In genomic region chr15:52503788-52504496, GRCh38 we compare ENCODE assay signal across 9 cellular contexts. TPM values are rescaled to one million over a fixed set of nuclear protein-coding genes. Genes with fewer than 3 reads are reported as not detected.
DNase-seq lines count a peak whose midpoint lies in the region; ATAC-seq, FAIRE-seq and TF ChIP-seq lines count a peak whose summit lies in the region.
"Had no signal": no experiment of that assay in that cellular context is flagged by ENCODE, and none has a peak within 500 bp of the region (broad histone marks: within the 10 kb centered on the region; RNA-seq: fewer than 3 reads in every experiment).

No MANE protein-coding gene starts in this region.

- H3K27ac ChIP-seq in GM12878 (ENCODE audit: control insufficient read depth, insufficient read depth), result peak overlapping the region; percentile 62; the same call in 1 of the 2 replicates
- no peak overlapping the region for H3K27ac ChIP-seq in endodermal cell (ENCODE audit: low read depth, low read length)

- in situ Hi-C loops in GM12878 (cut with MboI), result no loop called here

- DNase-seq in CD14-positive monocyte (ENCODE audit: low spot score) (no peak), GM12878 (ENCODE audit: low read depth, low spot score) (peak; percentile 51), NCI-H146 (lab: John Stamatoyannopoulos, UW) (no peak), NCI-H748 (lab: John Stamatoyannopoulos, UW; ENCODE audit: unreplicated experiment) (no peak), NCI-H1092 (lab: John Stamatoyannopoulos, UW) (no peak), endodermal cell (no peak)

- TF ChIP-seq RAD21 in GM12878 (IDR thresholded peaks at IDR 0.05; ENCODE audit: insufficient read depth, low read depth, low read length), result no peak

- RAD21 ChIA-PET in GM12878 (lab: Charles Lee; ENCODE audit: unreplicated experiment), result interaction anchor here (0.6 to 1.1 kb wide), 5 partner anchors 10 to 107 kb away, joined by 3 read pairs; no protein-coding TSS in a partner anchor

- no peaks in the 10 kb centered on the region for H4K20me1 ChIP-seq in GM12878 (ENCODE audit: control insufficient read depth, insufficient read depth)

- SMC1A ChIA-PET in GM12878 (lab: Charles Lee; ENCODE audit: uncharacterized antibody, unreplicated experiment), result interaction anchor here (0.6 to 4.9 kb wide), 9 partner anchors 8 to 172 kb away, joined by 3 to 24 read pairs (median 4); no protein-coding TSS in a partner anchor

- CTCF ChIA-PET in GM12878 (lab: Yijun Ruan, JAX), result interaction anchor here (0.6 to 1.2 kb wide), 5 partner anchors 23 to 341 kb away, joined by 3 read pairs; no protein-coding TSS in a partner anchor

- peak overlapping the region; percentile 43 for H2AFZ ChIP-seq in GM12878 (ENCODE audit: control insufficient read depth, low read depth, low read length)

- WGBS in GM12878 (ENCODE audit: insufficient coverage, insufficient replicate concordance, low lambda C conversion rate, missing lambda C conversion rate), result 21% methylated on average over 5 of the region's 5 CpGs
- 92 to 95% methylated on average over 4 to 5 of the region's 5 CpGs for WGBS in endodermal cell (ENCODE audit: insufficient coverage in 1 of 2, insufficient read length in 1 of 2), 2 experiments

- no peak for TF ChIP-seq CTCF in CD14-positive monocyte (IDR thresholded peaks at IDR 0.05)
- no peak for TF ChIP-seq CTCF in GM12878 (IDR thresholded peaks at IDR 0.05 in 2 of 3, conservative IDR thresholded peaks at IDR 0.05 in 1 of 3; ENCODE audit: control insufficient read depth in 2 of 3, extremely low read depth in 1 of 3, insufficient read depth in 1 of 3, low read depth in 3 of 3, low read length in 3 of 3)
- no peak for TF ChIP-seq CTCF in endodermal cell (conservative IDR thresholded peaks at IDR 0.05)

- H3K9me3 ChIP-seq in GM12878 (replicated peaks; ENCODE audit: control insufficient read depth, insufficient read depth, low read length), result no peaks in the 10 kb centered on the region; the same call in 2 of the 3 replicates
- no peaks in the 10 kb centered on the region for H3K9me3 ChIP-seq in endodermal cell (ENCODE audit: control insufficient read depth, low read length)

- H3K27me3 ChIP-seq in GM12878 (replicated peaks in 1 of 2; ENCODE audit: control insufficient read depth in 2 of 2, insufficient read depth in 2 of 2, low read length in 1 of 2) (no peaks in the 10 kb centered on the region), endodermal cell (ENCODE audit: control insufficient read depth, insufficient read depth, low read length, poor library complexity, severe bottlenecking) (no peaks in the 10 kb centered on the region)

- intact Hi-C loops in CD14-positive monocyte (cut with micrococcal nuclease), result no loop called here
- intact Hi-C loops in GM12878 (cut with micrococcal nuclease; ENCODE audit: unreplicated experiment), result loop anchor here (5.0 kb wide), 1 partner anchor 37 kb away; no protein-coding TSS in a partner anchor

- H3K79me2 ChIP-seq in GM12878 (ENCODE audit: control insufficient read depth, insufficient read depth, low read length), result peaks cover 14% of the 10 kb centered on the region

- H3K36me3 Mint-ChIP-seq in CD14-positive monocyte, result peaks cover 0 to 8% of the 10 kb centered on the region in 2 donors
- no peaks in the 10 kb centered on the region for H3K36me3 Mint-ChIP-seq in endodermal cell (ENCODE audit: low read depth)

- peak overlapping the region; percentile 39; the same call in 1 of the 2 replicates for H3K4me3 ChIP-seq in GM12878
- no peak overlapping the region for H3K4me3 ChIP-seq in endodermal cell (ENCODE audit: low read length)

- ATAC-seq in GM19351 (IDR thresholded peaks at IDR 0.05; ENCODE audit: unreplicated experiment), result peak; percentile 93
- ATAC-seq in HG03457 (IDR thresholded peaks at IDR 0.05; ENCODE audit: unreplicated experiment), result peak; percentile 77
- ATAC-seq in GM12878, result peak; percentile 86

- peak overlapping the region; percentile 36 for H3K4me2 ChIP-seq in GM12878 (ENCODE audit: control insufficient read depth, insufficient read depth)

- BruUV-seq in GM12878 (replicated peaks; lab: Mats Ljungman, UMichigan), result no TSS peak

- TF ChIP-seq POLR2A in GM12878 (IDR thresholded peaks at IDR 0.05; ENCODE audit: low read depth, low read length), result no peak

- H3K9me3 Mint-ChIP-seq in CD14-positive monocyte (no peaks in the 10 kb centered on the region), endodermal cell (no peaks in the 10 kb centered on the region)

- H3K27me3 Mint-ChIP-seq in CD14-positive monocyte (ENCODE audit: low read depth in 3 of 3) (peaks cover 0 to 1% (median 0%) of the 10 kb centered on the region in 3 donors), endodermal cell (ENCODE audit: insufficient read depth) (no peaks in the 10 kb centered on the region)

- H3K4me1 ChIP-seq in GM12878 (ENCODE audit: control insufficient read depth, insufficient read depth, low read length) (peaks cover 6% of the 10 kb centered on the region), endodermal cell (ENCODE audit: control insufficient read depth, insufficient read depth, low read length) (no peaks in the 10 kb centered on the region)

- no peak for TF ChIP-seq EP300 in GM12878 (IDR thresholded peaks at IDR 0.05; ENCODE audit: borderline replicate concordance in 1 of 2, control insufficient read depth in 1 of 2, low read depth in 2 of 2, low read length in 2 of 2)

- H3K4me3 Mint-ChIP-seq in CD14-positive monocyte, result peak overlapping the region; percentile 1 to 64
- H3K4me3 Mint-ChIP-seq in endodermal cell, result no peak overlapping the region

- peak; percentile 76 for FAIRE-seq in GM12878 (lab: Jason Lieb, UNC)
- FAIRE-seq: G401.6 had no signal

- no peaks in the 10 kb centered on the region; a peak in 1 of 4 replicates for H3K36me3 ChIP-seq in GM12878 (ENCODE audit: control insufficient read depth in 2 of 2, insufficient read depth in 2 of 2, low read length in 1 of 2)
- no peaks in the 10 kb centered on the region for H3K36me3 ChIP-seq in endodermal cell (ENCODE audit: control insufficient read depth, insufficient read depth, low read length)

- H3K27ac Mint-ChIP-seq in CD14-positive monocyte, result peak overlapping the region; percentile 80 to 92 (median 84)
- H3K27ac Mint-ChIP-seq in endodermal cell, result no peak overlapping the region

- POLR2A ChIA-PET in GM12878 (lab: Charles Lee), result interaction anchor here (0.6 kb wide), 3 partner anchors 22 to 247 kb away, joined by 4 read pairs; no protein-coding TSS in a partner anchor

- H3K9ac ChIP-seq in GM12878 (ENCODE audit: control insufficient read depth, insufficient read depth, low read length) (no peak overlapping the region), endodermal cell (ENCODE audit: extremely low read depth, low read length, poor library complexity, severe bottlenecking) (no peak overlapping the region)

- H3K4me1 Mint-ChIP-seq in CD14-positive monocyte (peaks cover 60% of the 10 kb centered on the region), endodermal cell (no peaks in the 10 kb centered on the region)

TF ChIP-seq in GM12878, 131 proteins besides CTCF, POLR2A, EP300 and RAD21 (continues in another document):
- TF ChIP-seq CREM (IDR thresholded peaks at IDR 0.05; ENCODE audit: low read depth), result 0 out of 2 replicates have a peak, but pooled peaks have one; percentile 32
- TF ChIP-seq IKZF1 (conservative IDR thresholded peaks at IDR 0.05), result peak; percentile 26; the same call in 1 of the 2 replicates
- TF ChIP-seq ETV6 (conservative IDR thresholded peaks at IDR 0.05 in 1 of 2, IDR thresholded peaks at IDR 0.05 in 1 of 2; ENCODE audit: borderline replicate concordance in 1 of 2, low read depth in 1 of 2), result 0 out of 4 replicates have a peak, but pooled peaks of 1 of the 2 experiments have one; percentile 23
- TF ChIP-seq ATF3 (IDR thresholded peaks at IDR 0.05; ENCODE audit: borderline replicate concordance, extremely low read depth, low read depth, low read length), result no peak
- TF ChIP-seq MEF2A (IDR thresholded peaks at IDR 0.05; ENCODE audit: insufficient read depth, low read depth, low read length), result 0 out of 2 replicates have a peak, but pooled peaks have one; percentile 25
- peak; percentile 45; the same call in 1 of the 2 replicates for TF ChIP-seq TCF7 (IDR thresholded peaks at IDR 0.05; ENCODE audit: borderline replicate concordance)

RNA-seq across cellular contexts. Expression of gene MYO5A, which starts 24.7 kb away (rescaled TPM):
- polyA plus RNA-seq in CD14-positive monocyte (10 to 100 TPM in 1 of 2 donors, 1 to 10 TPM in 1; 6.9 to 16.6 TPM), GM12878 (2011; rRNA removed) (42.9 and 44.5 TPM in 2 replicates), GM12878 (2014; fragmentation: Illumina TruSeq; extraction: Trizol) (26.8 and 41.0 TPM in 2 replicates), GM12878 (2014; fragmentation: Nextera tagmentation; extraction: Ambion mirVana) (1 to 10 TPM; 4.2 to 4.3 TPM), GM12878 (2014; rRNA removed) (29.8 and 30.4 TPM in 2 replicates), GM12878 (2016; fragmentation: Nextera tagmentation; extraction: Ambion mirVana) (10 to 100 TPM; 17.6 to 18.1 TPM)
- 30.8 and 31.3 TPM in 2 replicates for total RNA-seq in GM12878 (2013; cell fraction: nucleolus; rRNA removed)
- total RNA-seq in GM12878 (2014; rRNA removed) (32.4 and 33.1 TPM in 2 replicates), GM12878 (2014; rRNA removed; fragmentation: Illumina TruSeq; extraction: Trizol) (32.1 and 35.0 TPM in 2 replicates), GM12878 (2021) (30.2 and 34.6 TPM in 2 replicates), endodermal cell (10 to 100 TPM; 10.0 to 13.1 TPM)
- polyA plus RNA-seq in GM12878 (2011; ENCODE audit: low read depth), result 7.1 TPM
- polyA plus RNA-seq in GM12878 (2011; cell fraction: cytosol; rRNA removed), result 37.6 and 43.4 TPM in 2 replicates
- 51.9 and 59.1 TPM in 2 replicates for polyA plus RNA-seq in GM12878 (2011; cell fraction: nucleus; rRNA removed)
- 9.3 and 14.9 TPM in 2 replicates for polyA plus RNA-seq in GM12878 (2012)
- 72.4 and 94.5 TPM in 2 replicates for polyA minus RNA-seq in GM12878 (2011; rRNA and poly(A)+ RNA removed)
- 17.6 and 29.7 TPM in 2 replicates for polyA minus RNA-seq in GM12878 (2011; cell fraction: cytosol; rRNA and poly(A)+ RNA removed)
- polyA minus RNA-seq in GM12878 (2011; cell fraction: nucleus; rRNA and poly(A)+ RNA removed), result 28.9 and 42.3 TPM in 2 replicates
- polyA plus RNA-seq in endodermal cell (2013, experiment 1 of 2), result 9.8 TPM
- polyA plus RNA-seq in endodermal cell (2013, experiment 2 of 2), result 9.4 TPM
